Comparison of ENCODE assay signal across 8 cellular contexts in the genomic region with DNA sequence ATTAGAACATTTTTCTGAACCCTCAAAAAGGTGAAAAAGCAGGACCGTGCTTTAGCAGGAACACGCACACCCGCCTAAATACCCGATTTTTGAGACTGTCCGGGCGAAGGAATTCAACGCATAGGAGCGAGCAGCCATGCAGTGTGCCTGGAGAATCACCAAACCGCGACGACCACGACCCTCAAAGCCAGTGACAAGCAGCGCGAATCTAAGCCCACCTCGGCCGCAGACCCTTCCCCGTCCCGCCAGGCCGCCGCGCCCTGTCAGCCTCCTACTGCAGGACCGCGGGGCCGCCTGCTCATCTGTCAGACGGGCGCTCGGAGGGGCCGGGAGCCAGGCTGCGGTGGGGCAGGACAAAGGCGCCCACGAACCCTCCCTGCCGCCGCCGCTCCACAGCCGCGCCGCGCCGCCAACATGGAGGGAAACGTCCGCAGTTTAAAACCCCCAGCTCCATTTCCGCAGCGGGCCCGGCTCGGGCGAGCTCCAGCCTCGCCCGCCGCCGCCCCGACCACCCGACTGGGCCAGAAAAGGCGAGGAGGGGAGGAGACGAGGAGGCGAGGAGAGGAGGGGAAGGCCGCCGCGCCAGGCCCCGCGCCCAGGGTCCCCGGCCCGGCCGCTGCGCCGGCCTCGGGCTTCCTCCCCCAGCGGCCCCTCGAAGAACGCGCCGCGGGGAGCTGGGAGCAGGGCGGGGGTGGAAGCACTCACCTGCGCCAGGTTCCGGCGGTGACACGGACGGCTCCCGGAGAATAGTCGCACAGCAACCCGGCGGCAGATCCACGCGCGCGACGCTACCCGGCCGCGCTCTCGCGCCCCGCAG. TPM values are rescaled to one million over a fixed set of nuclear protein-coding genes. Genes with fewer than 3 reads are reported as not detected.
A peak's percentile ranks its signal among the peaks of the same experiment; 100 is the strongest.
DNase-seq lines count a peak whose midpoint lies in the region; ATAC-seq lines count a peak whose summit lies in the region.

Gene LBR (minus strand): TSS at position 790 of the 817 bp plus-strand sequence. CDS start 3,963 bp downstream, outside the sequence.

- ATAC-seq in HG02840 (IDR thresholded peaks at IDR 0.05; ENCODE audit: low FRiP score, unreplicated experiment), result peak; percentile 33

- peak; percentile 52 for DNase-seq in stimulated activated CD4-positive, alpha-beta T cell treated with anti-CD3 and anti-CD28 coated beads, Interleukin-15, amount 100 ng/mL, for 24 hours
- no peak for DNase-seq in stimulated activated CD4-positive, alpha-beta T cell treated with anti-CD3 and anti-CD28 coated beads, Interleukin-1b, Interleukin-23, amount 100 ng/mL, for 48 hours
- no peak for DNase-seq in RPMI7951 (ENCODE audit: low read depth)
- no peak for DNase-seq in cerebellum (ENCODE audit: low spot score)
- peak; percentile 30 to 36 for DNase-seq in stimulated activated CD4-positive, alpha-beta T cell treated with anti-CD3 and anti-CD28 coated beads, Interleukin-4, amount 100 ng/mL, for 4 hours
- no peak for DNase-seq in cortex of kidney (lab: John Stamatoyannopoulos, UW)

- peak within 1 kb of the TSS; percentile 80 for H3K27ac ChIP-seq in layer of hippocampus (ENCODE audit: low read depth, low read length)

- no peaks in the 10 kb centered on the region for H3K27me3 ChIP-seq in layer of hippocampus (ENCODE audit: control insufficient read depth, insufficient read depth, low read length)

RNA-seq across cellular contexts. Expression of gene LBR, which starts in this region (rescaled TPM):
- 26.1 and 38.2 TPM in 2 replicates for total RNA-seq in RPMI7951 (2014; rRNA removed; shearing (Covaris generic))
- total RNA-seq in cerebellum, result 97.4 TPM

Comparison
In these comparisons a context has a peak if more than half of its experiments do, and no peak if none do; other contexts are left out.
1. DNase-seq: peak in stimulated activated CD4-positive, alpha-beta T cell treated with anti-CD3 and anti-CD28 coated beads, Interleukin-15, amount 100 ng/mL, for 24 hours (single experiment) and stimulated activated CD4-positive, alpha-beta T cell treated with anti-CD3 and anti-CD28 coated beads, Interleukin-4, amount 100 ng/mL, for 4 hours (2 of 2); none in stimulated activated CD4-positive, alpha-beta T cell treated with anti-CD3 and anti-CD28 coated beads, Interleukin-1b, Interleukin-23, amount 100 ng/mL, for 48 hours (single experiment), RPMI7951 (single experiment), cerebellum (single experiment) and cortex of kidney (single experiment).